19 cellular contexts compared by ENCODE assay signal in the genomic region with DNA sequence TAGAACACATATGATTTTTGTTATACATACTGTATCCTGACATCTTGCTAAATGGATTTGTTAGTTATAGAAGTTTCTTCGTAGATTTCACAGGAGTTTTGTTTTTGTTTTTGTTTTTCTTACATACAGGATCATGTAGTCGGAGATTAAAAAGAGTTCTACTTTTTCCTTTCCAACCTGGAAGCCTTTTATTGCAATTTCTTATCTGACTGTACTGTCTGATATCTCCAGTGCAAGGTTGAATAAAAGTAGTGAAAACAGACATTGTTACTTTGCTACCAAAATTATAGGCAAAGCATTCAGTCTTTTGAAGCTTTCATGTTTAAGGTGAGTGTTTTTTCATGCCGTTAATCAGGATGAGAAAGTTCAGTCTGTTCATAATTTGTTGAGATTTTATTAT.
DNase-seq lines count a peak whose midpoint lies in the region; ATAC-seq, FAIRE-seq and TF ChIP-seq lines count a peak whose summit lies in the region.
"Had no signal": no experiment of that assay in that cellular context is flagged by ENCODE, and none has a peak within 500 bp of the region (broad histone marks: within the 10 kb centered on the region; RNA-seq: fewer than 3 reads in every experiment).

No MANE protein-coding gene starts in this region.

- WGBS in SK-N-SH (ENCODE audit: low lambda C conversion rate): 56% methylated on average over 3 of the region's 3 CpGs
- WGBS in K562 (ENCODE audit: insufficient coverage, low coverage, missing lambda C conversion rate): 14% methylated on average over 3 of the region's 3 CpGs

- POLR2A ChIA-PET in SK-N-SH (lab: Yijun Ruan, JAX): interaction anchor here (1.0 kb wide), 1 partner anchor 9 kb away, joined by 3 read pairs; no protein-coding TSS in a partner anchor
- POLR2A ChIA-PET in K562 (lab: Yijun Ruan, JAX): interaction anchor here (1.7 kb wide), 1 partner anchor 16 kb away, joined by 5 read pairs; no protein-coding TSS in a partner anchor

- TF ChIP-seq RAD21 in SK-N-SH (IDR thresholded peaks at IDR 0.05; ENCODE audit: low read length): no peak
- TF ChIP-seq RAD21 in K562 (CRISPR knock-in tag; conservative IDR thresholded peaks at IDR 0.05 in 1 of 2, IDR thresholded peaks at IDR 0.05 in 1 of 2): no peak

- H4K20me1 ChIP-seq in SK-N-SH (ENCODE audit: insufficient read depth): no peaks in the 10 kb centered on the region
- H4K20me1 ChIP-seq in K562 (replicated peaks; ENCODE audit: control insufficient read depth, insufficient read depth, low read length): no peaks in the 10 kb centered on the region
- no peaks in the 10 kb centered on the region for H4K20me1 ChIP-seq in Karpas-422 (ENCODE audit: insufficient read depth, low read depth, low read length)

- TF ChIP-seq CTCF in SK-N-SH (IDR thresholded peaks at IDR 0.05) (no peak), K562 (IDR thresholded peaks at IDR 0.05 in 2 of 3, conservative IDR thresholded peaks at IDR 0.05 in 1 of 3; ENCODE audit: insufficient read depth in 2 of 3, low read depth in 1 of 3, low read length in 3 of 3) (no peak), type B pancreatic cell (conservative IDR thresholded peaks at IDR 0.05) (no peak)

- ATAC-seq in SK-N-SH treated with all-trans-retinoic acid at 6 μM for 48 hours (no peak), K562 (no peak), GM21529 (IDR thresholded peaks at IDR 0.05; ENCODE audit: unreplicated experiment) (no peak)

- peaks cover 28% of the 10 kb centered on the region for H3K27me3 Mint-ChIP-seq in type B pancreatic cell

- CTCF ChIA-PET in SK-N-SH (lab: Yijun Ruan, JAX) (interaction anchor here (0.6 to 3.2 kb wide), 4 partner anchors 28 to 54 kb away, joined by 3 to 19 read pairs (median 8); no protein-coding TSS in a partner anchor), K562 (lab: Yijun Ruan, JAX; ENCODE audit: low intra/inter-chr PET ratio) (no interaction called here)

- BruUV-seq in K562 (replicated peaks; lab: Mats Ljungman, UMichigan): TSS peak; percentile 51

- H3K4me1 Mint-ChIP-seq in type B pancreatic cell (ENCODE audit: unreplicated experiment): peaks cover 4% of the 10 kb centered on the region

- no peaks in the 10 kb centered on the region; the same call in 1 of the 2 replicates for H3K9me3 ChIP-seq in SK-N-SH
- H3K9me3 ChIP-seq in K562 (replicated peaks; ENCODE audit: control insufficient read depth, insufficient read depth, low read depth, low read length): no peaks in the 10 kb centered on the region
- no peaks in the 10 kb centered on the region for H3K9me3 ChIP-seq in Karpas-422 (ENCODE audit: low read length)
- H3K9me3 ChIP-seq: prostate gland, upper lobe of left lung had no signal

- H3K36me3 ChIP-seq in SK-N-SH (replicated peaks in 1 of 2; ENCODE audit: control insufficient read depth in 1 of 2, insufficient read depth in 2 of 2, low read length in 1 of 2) (no peaks in the 10 kb centered on the region), K562 (ENCODE audit: control insufficient read depth, insufficient read depth, low read length) (no peaks in the 10 kb centered on the region), Karpas-422 (ENCODE audit: insufficient read depth, low read length) (no peaks in the 10 kb centered on the region)
- H3K36me3 ChIP-seq: ascending aorta, prostate gland, upper lobe of left lung had no signal

- intact Hi-C loops in K562 (cut with micrococcal nuclease): loop anchor here (5.0 kb wide), 1 partner anchor 44 kb away; no protein-coding TSS in a partner anchor

- H3K4me3 Mint-ChIP-seq in type B pancreatic cell: peak overlapping the region; percentile 48

- H3K9me2 ChIP-seq in SK-N-SH (no peaks in the 10 kb centered on the region), Karpas-422 (replicated peaks; ENCODE audit: insufficient read depth, low read length) (no peaks in the 10 kb centered on the region)

- H3K36me3 Mint-ChIP-seq in type B pancreatic cell: no peaks in the 10 kb centered on the region
- H3K36me3 Mint-ChIP-seq: activated naive CD4-positive, alpha-beta T cell treated with anti-CD3 and anti-CD28 coated beads, Interleukin-2, amount 10 ng/mL, durations not matched to agents 7 days and 5 days had no signal

- no peak overlapping the region for H3K27ac Mint-ChIP-seq in type B pancreatic cell
- H3K27ac Mint-ChIP-seq: activated CD8-positive, alpha-beta T cell treated with anti-CD3 and anti-CD28 coated beads, Interleukin-2, amount 10 ng/mL, durations not matched to agents 7 days and 5 days; activated naive CD4-positive, alpha-beta T cell treated with anti-CD3 and anti-CD28 coated beads, Interleukin-2, amount 10 ng/mL, durations not matched to agents 7 days and 5 days had no signal

- H3F3A ChIP-seq in SK-N-SH (replicated peaks; ENCODE audit: insufficient read depth): peaks cover 22% of the 10 kb centered on the region

- TF ChIP-seq EP300 in SK-N-SH (IDR thresholded peaks at IDR 0.05; ENCODE audit: borderline replicate concordance in 1 of 2, low read depth in 1 of 2, low read length in 1 of 2) (no peak), K562 (IDR thresholded peaks at IDR 0.05; ENCODE audit: low read length) (no peak)

- no peak for FAIRE-seq in K562 (lab: Jason Lieb, UNC)
- FAIRE-seq: GM12878 had no signal

- no peaks in the 10 kb centered on the region; a peak in 1 of 4 replicates for H3K4me1 ChIP-seq in SK-N-SH (ENCODE audit: control insufficient read depth in 1 of 2, insufficient read depth in 2 of 2, low read depth in 1 of 2, low read length in 1 of 2)
- peaks cover 0 to 5% of the 10 kb centered on the region in 2 experiments; a peak in 3 of 5 replicates for H3K4me1 ChIP-seq in K562 (replicated peaks in 1 of 2; ENCODE audit: control insufficient read depth in 2 of 2, insufficient read depth in 2 of 2, low read length in 2 of 2)
- H3K4me1 ChIP-seq in Karpas-422 (ENCODE audit: low read length): no peaks in the 10 kb centered on the region
- H3K4me1 ChIP-seq: ascending aorta, prostate gland had no signal

- no peaks in the 10 kb centered on the region for H3K9me3 Mint-ChIP-seq in type B pancreatic cell
- H3K9me3 Mint-ChIP-seq: activated naive CD4-positive, alpha-beta T cell treated with anti-CD3 and anti-CD28 coated beads, Interleukin-2, amount 10 ng/mL, durations not matched to agents 7 days and 5 days had no signal

- DNase-seq in SK-N-SH: no peak
- no peak for DNase-seq in K562 (ENCODE audit: extremely low read depth in 1 of 4, low spot score in 3 of 4)
- DNase-seq in medulla oblongata (ENCODE audit: extremely low spot score): peak; percentile 5
- no peak for DNase-seq in type B pancreatic cell (ENCODE audit: extremely low spot score, unreplicated experiment)
- DNase-seq in Karpas-422: no peak
- DNase-seq in NCI-H1417 treated with DMSO at 0.1 percent for 48 hours (lab: John Stamatoyannopoulos, UW): no peak
- DNase-seq: activated CD4-positive, CD25-positive, alpha-beta regulatory T cell; activated naive CD4-positive, alpha-beta T cell treated with anti-CD3 and anti-CD28 coated beads, Interleukin-2, amount 10 ng/mL, durations not matched to agents 7 days and 5 days; activated T-cell treated with anti-CD3 and anti-CD28 coated beads, Interleukin-2, amount 50 U/mL, for 48 hours; DMS 273 treated with DMSO at 0.1 percent for 48 hours; SIG-M5; stimulated activated CD4-positive, alpha-beta T cell treated with anti-CD3 and anti-CD28 coated beads, Interleukin-4, amount 100 ng/mL, for 1 hour; upper lobe of left lung had no signal

- H3K4me3 ChIP-seq in SK-N-SH (ENCODE audit: low read depth in 2 of 2, low read length in 1 of 2) (peak overlapping the region; percentile 60 to 74; a peak in 2 of 4 replicates), K562 (no peak overlapping the region), Karpas-422 (ENCODE audit: low read length) (no peak overlapping the region)

- H2AFZ ChIP-seq in SK-N-SH (ENCODE audit: low read depth) (no peak overlapping the region), K562 (ENCODE audit: low read depth, low read length) (no peak overlapping the region), Karpas-422 (ENCODE audit: low read length) (no peak overlapping the region)

- in situ Hi-C loops in K562 (cut with MboI): no loop called here

- H3K4me2 ChIP-seq in SK-N-SH (peak overlapping the region; percentile 82; the same call in 1 of the 2 replicates), K562 (ENCODE audit: insufficient read depth, low read length) (no peak overlapping the region), Karpas-422 (ENCODE audit: low read depth, low read length, poor library complexity, severe bottlenecking) (no peak overlapping the region)

- H3K27ac ChIP-seq in SK-N-SH (ENCODE audit: low read depth in 2 of 2, low read length in 1 of 2) (no peak overlapping the region; a peak in 1 of 4 replicates), K562 (ENCODE audit: extremely low read depth, low read depth, low read length) (no peak overlapping the region), Karpas-422 (ENCODE audit: low read length) (no peak overlapping the region)
- H3K27ac ChIP-seq: ascending aorta had no signal

- TF ChIP-seq POLR2A in K562 (conservative IDR thresholded peaks at IDR 0.05): no peak

- H3K79me2 ChIP-seq in SK-N-SH (ENCODE audit: insufficient read depth) (no peaks in the 10 kb centered on the region), K562 (ENCODE audit: control insufficient read depth, insufficient read depth, low read length) (no peaks in the 10 kb centered on the region), Karpas-422 (ENCODE audit: low read length) (no peaks in the 10 kb centered on the region)

- H3K27me3 ChIP-seq in SK-N-SH (ENCODE audit: insufficient read depth) (no peaks in the 10 kb centered on the region), K562 (ENCODE audit: control insufficient read depth in 2 of 2, insufficient read depth in 2 of 2, low read length in 2 of 2) (no peaks in the 10 kb centered on the region), Karpas-422 (ENCODE audit: low read length) (no peaks in the 10 kb centered on the region)
- H3K27me3 ChIP-seq: ascending aorta had no signal

- H3K9ac ChIP-seq in SK-N-SH: peak overlapping the region; percentile 75; the same call in 1 of the 2 replicates
- H3K9ac ChIP-seq in K562 (ENCODE audit: insufficient read depth in 1 of 2, low read depth in 2 of 2, low read length in 2 of 2): no peak overlapping the region
- H3K9ac ChIP-seq in Karpas-422 (ENCODE audit: low read length): no peak overlapping the region

- no peaks in the 10 kb centered on the region for H3K9me1 ChIP-seq in K562 (ENCODE audit: control insufficient read depth, insufficient read depth, low read length)

TF ChIP-seq in SK-N-SH, 30 proteins besides CTCF, POLR2A, EP300 and RAD21 (continues in another document):
- no peak for TF ChIP-seq EZH2phosphoT487 (IDR thresholded peaks at IDR 0.05; ENCODE audit: borderline replicate concordance, low read depth)
- no peak for TF ChIP-seq SMC3 (IDR thresholded peaks at IDR 0.05; ENCODE audit: low read depth, low read length)
- no peak for TF ChIP-seq YY1 (IDR thresholded peaks at IDR 0.05; ENCODE audit: low read depth)

Comparison
In these comparisons a context has a peak if more than half of its experiments do, and no peak if none do; other contexts are left out.
1. H3K4me3 ChIP-seq: peak in SK-N-SH (2 of 2); none in K562 (single experiment) and Karpas-422 (single experiment).